ENCODE assay signal across 13 cellular contexts in genomic region chr3:123634149-123635051, GRCh38. TPM values are rescaled to one million over a fixed set of nuclear protein-coding genes. Genes with fewer than 3 reads are reported as not detected.
DNase-seq lines count a peak whose midpoint lies in the region; ATAC-seq, FAIRE-seq and TF ChIP-seq lines count a peak whose summit lies in the region.
"Had no signal": no experiment of that assay in that cellular context is flagged by ENCODE, and none has a peak within 500 bp of the region (broad histone marks: within the 10 kb centered on the region; RNA-seq: fewer than 3 reads in every experiment).

No MANE protein-coding gene starts in this region.

- 65 to 69% methylated on average over 8 to 12 of the region's 15 CpGs for WGBS in esophagus squamous epithelium, 2 donors

- H3K27me3 ChIP-seq in esophagus squamous epithelium (no peaks in the 10 kb centered on the region), rectal smooth muscle tissue (ENCODE audit: control insufficient read depth, insufficient read depth, low read length) (no peaks in the 10 kb centered on the region), dorsolateral prefrontal cortex (no peaks in the 10 kb centered on the region)

- H3K27ac ChIP-seq in esophagus squamous epithelium: peak overlapping the region; percentile 9 to 75 (median 71)
- peak overlapping the region; percentile 87 for H3K27ac ChIP-seq in rectal smooth muscle tissue (ENCODE audit: low read depth, low read length)
- H3K27ac ChIP-seq in dorsolateral prefrontal cortex: peak overlapping the region in 8 of 59 donors; percentile 4 to 46 (median 14)

- TF ChIP-seq POLR2A in esophagus squamous epithelium (IDR thresholded peaks at IDR 0.05): no peak

- H3K36me3 ChIP-seq in esophagus squamous epithelium (peaks cover 0 to 34% (median 0%) of the 10 kb centered on the region in 3 donors), rectal smooth muscle tissue (ENCODE audit: control insufficient read depth, insufficient read depth, low read length) (peaks cover 13% of the 10 kb centered on the region)

- peak; percentile 52 for DNase-seq in Daoy (ENCODE audit: low read depth)
- DNase-seq in NCI-H146 treated with DMSO at 0.1 percent for 48 hours (lab: John Stamatoyannopoulos, UW; ENCODE audit: unreplicated experiment): peak; percentile 93
- DNase-seq in esophagus squamous epithelium (lab: John Stamatoyannopoulos, UW): no peak
- no peak for DNase-seq in dorsolateral prefrontal cortex
- no peak for DNase-seq in frontal cortex (ENCODE audit: low spot score in 2 of 2)
- DNase-seq in DMS53 treated with DMSO at 0.1 percent for 48 hours (lab: John Stamatoyannopoulos, UW; ENCODE audit: unreplicated experiment): no peak
- DNase-seq: activated CD8-positive, alpha-beta T cell treated with anti-CD3 and anti-CD28 coated beads for 36 hours; effector CD4-positive, alpha-beta T cell; T-helper 17 cell had no signal

- H3K9ac ChIP-seq in rectal smooth muscle tissue (ENCODE audit: low read length): no peak overlapping the region

- ATAC-seq in GM21786 (IDR thresholded peaks at IDR 0.05; ENCODE audit: unreplicated experiment): no peak
- ATAC-seq: activated CD8-positive, alpha-beta T cell treated with anti-CD3 and anti-CD28 coated beads for 36 hours; activated naive CD4-positive, alpha-beta T cell treated with anti-CD3 and anti-CD28 coated beads, Interleukin-2, amount 50 U/mL, for 72 hours; T-helper 17 cell had no signal

- peaks cover 12 to 66% (median 17%) of the 10 kb centered on the region in 3 donors for H3K4me1 ChIP-seq in esophagus squamous epithelium
- H3K4me1 ChIP-seq in rectal smooth muscle tissue (ENCODE audit: control insufficient read depth, insufficient read depth, low read length): peaks cover 53% of the 10 kb centered on the region

- FAIRE-seq in frontal cortex (lab: Jason Lieb, UNC): no peak

- H3K4me3 ChIP-seq in esophagus squamous epithelium (no peak overlapping the region), rectal smooth muscle tissue (ENCODE audit: low read length) (no peak overlapping the region), dorsolateral prefrontal cortex (no peak overlapping the region)
- H3K4me3 ChIP-seq: skin epidermis had no signal

- TF ChIP-seq CTCF in esophagus squamous epithelium (IDR thresholded peaks at IDR 0.05) (no peak), dorsolateral prefrontal cortex (IDR thresholded peaks at IDR 0.05 in 54 of 56, conservative IDR thresholded peaks at IDR 0.05 in 2 of 56; ENCODE audit: low read depth in 1 of 56, partially characterized antibody in 56 of 56) (no peak)

- intact Hi-C loops in esophagus squamous epithelium (cut with DNase I) (no loop called here), dorsolateral prefrontal cortex (cut with DNase I) (no loop called here)

- no peaks in the 10 kb centered on the region for H3K9me3 ChIP-seq in esophagus squamous epithelium

RNA-seq across cellular contexts. Expression of gene HACD2, which starts 49.5 kb away (rescaled TPM):
- total RNA-seq in Daoy (2014; rRNA removed; shearing (Covaris generic)): 23.1 and 26.7 TPM in 2 replicates
- total RNA-seq in esophagus squamous epithelium (10 to 100 TPM; 28.4 to 46.6 (median 34.9) TPM), dorsolateral prefrontal cortex (10 to 100 TPM; 26.7 to 65.5 (median 39.9) TPM), frontal cortex (59.9 TPM)

Comparison
In these comparisons a context has a peak if more than half of its experiments do, and no peak if none do; other contexts are left out.
1. DNase-seq: peak in Daoy (single experiment) and NCI-H146 treated with DMSO at 0.1 percent for 48 hours (single experiment); none in esophagus squamous epithelium (single experiment), dorsolateral prefrontal cortex (0 of 10), frontal cortex (0 of 2) and DMS53 treated with DMSO at 0.1 percent for 48 hours (single experiment).